Comparison of ENCODE assay signal across 9 cellular contexts in genomic region chr20:2840138-2840966, GRCh38. TPM values are rescaled to one million over a fixed set of nuclear protein-coding genes. Genes with fewer than 3 reads are reported as not detected.
A peak's percentile ranks its signal among the peaks of the same experiment; 100 is the strongest.
DNase-seq lines count a peak whose midpoint lies in the region; ATAC-seq, FAIRE-seq and TF ChIP-seq lines count a peak whose summit lies in the region.
"Had no signal": no experiment of that assay in that cellular context is flagged by ENCODE, and none has a peak within 500 bp of the region (broad histone marks: within the 10 kb centered on the region; RNA-seq: fewer than 3 reads in every experiment).

Gene PCED1A, minus strand, starts transcription at chr20:2840655. Its CDS starts 743 bp downstream, at chr20:2839912.
Gene VPS16, plus strand, starts transcription at chr20:2840745. Its CDS starts 30 bp downstream, at chr20:2840775.

- no peaks in the 10 kb centered on the region for H3K27me3 Mint-ChIP-seq in activated CD4-positive, alpha-beta T cell treated with anti-CD3 and anti-CD28 coated beads, Interleukin-2, amount 10 ng/mL, durations not matched to agents 7 days and 5 days
- peaks cover 2% of the 10 kb centered on the region for H3K27me3 Mint-ChIP-seq in dendritic cell treated with granulocyte-macrophage colony-stimulating factor and Interleukin-4, amounts not matched to agents 40 ng/mL and 50 ng/mL, for 4 days

- in situ Hi-C loops in HepG2 (cut with HindIII; ENCODE audit: extremely low pct_ligation_motif_present, low pct_unique_long_range_greater_than_20kb) = loop anchor here (10.0 kb wide), 1 partner anchor 86 kb away; no protein-coding TSS in a partner anchor

- peak within 1 kb of the TSS; percentile 96 for H3K27ac Mint-ChIP-seq in activated CD4-positive, alpha-beta T cell treated with anti-CD3 and anti-CD28 coated beads, Interleukin-2, amount 10 ng/mL, durations not matched to agents 7 days and 5 days
- H3K27ac Mint-ChIP-seq in dendritic cell treated with granulocyte-macrophage colony-stimulating factor and Interleukin-4, amounts not matched to agents 40 ng/mL and 50 ng/mL, for 4 days = peak within 1 kb of the TSS; percentile 93

- H3K27ac ChIP-seq in HepG2 (ENCODE audit: extremely low read length, insufficient read depth, low read length) = peak within 1 kb of the TSS; percentile 76

- H3K4me3 ChIP-seq in HepG2 (replicated peaks in 1 of 3; ENCODE audit: insufficient read depth in 1 of 3, low read depth in 2 of 3, low read length in 3 of 3) = peak within 1 kb of the TSS; percentile 71 to 97 (median 74)

- intact Hi-C loops in dendritic cell treated with granulocyte-macrophage colony-stimulating factor and Interleukin-4, amounts not matched to agents 40 ng/mL and 50 ng/mL, for 4 days (cut with micrococcal nuclease) = loop anchor here (1.0 to 2.0 kb wide), 2 partner anchors 8 to 30 kb away; no protein-coding TSS in a partner anchor
- intact Hi-C loops in HepG2 (cut with micrococcal nuclease; ENCODE audit: unreplicated experiment) = no loop called here

- peak; percentile 93 for ATAC-seq in GM19035 (IDR thresholded peaks at IDR 0.05; ENCODE audit: unreplicated experiment)
- ATAC-seq in HG03342 (IDR thresholded peaks at IDR 0.05; ENCODE audit: unreplicated experiment) = peak; percentile 92
- ATAC-seq in HepG2 = peak; percentile 99

- peak; percentile 18; the same call in 1 of the 2 replicates for TF ChIP-seq CTCF in HepG2 (CRISPR knock-in tag; IDR thresholded peaks at IDR 0.05)

- FAIRE-seq in HepG2 (lab: Jason Lieb, UNC) = no peak
- FAIRE-seq: colon had no signal

- H3K9ac ChIP-seq in HepG2 (ENCODE audit: insufficient read depth, low read depth, low read length) = peak within 1 kb of the TSS; percentile 88

- CTCF ChIA-PET in activated CD4-positive, alpha-beta T cell treated with anti-CD3 and anti-CD28 coated beads, Interleukin-2, amount 10 ng/mL, durations not matched to agents 7 days and 5 days (lab: Charles Lee) = interaction anchor here (0.9 to 1.3 kb wide), 3 partner anchors 12 to 32 kb away, joined by 3 to 4 read pairs (median 3); no protein-coding TSS in a partner anchor
- CTCF ChIA-PET in HepG2 (lab: Yijun Ruan, JAX; ENCODE audit: low intra/inter-chr PET ratio, low total read pairs) = no interaction called here

- H3K79me2 ChIP-seq in HepG2 (ENCODE audit: insufficient read depth, low read length) = peaks cover 8% of the 10 kb centered on the region

- peak; percentile 81 for TF ChIP-seq RAD21 in HepG2 (CRISPR knock-in tag; IDR thresholded peaks at IDR 0.05)

- TF ChIP-seq EP300 in HepG2 (IDR thresholded peaks at IDR 0.05; ENCODE audit: low read depth in 2 of 2, low read length in 2 of 2) = no peak
- no peak for TF ChIP-seq EP300 in HepG2 (CRISPR knock-in tag; IDR thresholded peaks at IDR 0.05; ENCODE audit: borderline replicate concordance)

- peak within 1 kb of the TSS; percentile 77 for H3K4me2 ChIP-seq in HepG2 (ENCODE audit: low read depth, low read length)

- H3K36me3 ChIP-seq in HepG2 (replicated peaks in 1 of 2; ENCODE audit: control insufficient read depth in 1 of 2, insufficient read depth in 2 of 2, low read length in 2 of 2) = peaks cover 4 to 11% of the 10 kb centered on the region in 2 experiments; a peak in 3 of 5 replicates

- DNase-seq in AML-193 (lab: John Stamatoyannopoulos, UW) = peak; percentile 75 to 77
- peak; percentile 70 for DNase-seq in NCI-H526 treated with DMSO at 0.1 percent for 48 hours (lab: John Stamatoyannopoulos, UW)
- peak; percentile 87 for DNase-seq in activated CD4-positive, alpha-beta T cell treated with anti-CD3 and anti-CD28 coated beads, Interleukin-2, amount 10 ng/mL, durations not matched to agents 7 days and 5 days
- peak; percentile 84 for DNase-seq in HepG2 (ENCODE audit: low spot score)
- peak; percentile 91 for DNase-seq in stimulated activated CD4-positive, alpha-beta T cell treated with anti-CD3 and anti-CD28 coated beads, Interleukin-4, amount 100 ng/mL, for 1 hour

- peak within 1 kb of the TSS; percentile 92 for H2AFZ ChIP-seq in HepG2 (ENCODE audit: low read length)

- peaks cover 37% of the 10 kb centered on the region for H3K4me1 ChIP-seq in HepG2 (ENCODE audit: insufficient read depth, low read length)

- H3K36me3 Mint-ChIP-seq in activated CD4-positive, alpha-beta T cell treated with anti-CD3 and anti-CD28 coated beads, Interleukin-2, amount 10 ng/mL, durations not matched to agents 7 days and 5 days (ENCODE audit: low read depth) = peaks cover 14% of the 10 kb centered on the region
- H3K36me3 Mint-ChIP-seq in dendritic cell treated with granulocyte-macrophage colony-stimulating factor and Interleukin-4, amounts not matched to agents 40 ng/mL and 50 ng/mL, for 4 days (ENCODE audit: low read depth) = peaks cover 67% of the 10 kb centered on the region

- peak; percentile 89 to 93 for TF ChIP-seq POLR2A in HepG2 (IDR thresholded peaks at IDR 0.05; ENCODE audit: insufficient read depth in 1 of 2, low read depth in 2 of 2, low read length in 2 of 2)

- peaks cover 25% of the 10 kb centered on the region for H3K4me1 Mint-ChIP-seq in activated CD4-positive, alpha-beta T cell treated with anti-CD3 and anti-CD28 coated beads, Interleukin-2, amount 10 ng/mL, durations not matched to agents 7 days and 5 days
- peaks cover 62% of the 10 kb centered on the region for H3K4me1 Mint-ChIP-seq in dendritic cell treated with granulocyte-macrophage colony-stimulating factor and Interleukin-4, amounts not matched to agents 40 ng/mL and 50 ng/mL, for 4 days (ENCODE audit: low read depth)

- no peaks in the 10 kb centered on the region for H3K9me3 ChIP-seq in HepG2 (ENCODE audit: low read length)

- BruUV-seq in HepG2 (replicated peaks; lab: Mats Ljungman, UMichigan) = no TSS peak

- H3K9me3 Mint-ChIP-seq in activated CD4-positive, alpha-beta T cell treated with anti-CD3 and anti-CD28 coated beads, Interleukin-2, amount 10 ng/mL, durations not matched to agents 7 days and 5 days = peaks cover 2% of the 10 kb centered on the region
- no peaks in the 10 kb centered on the region for H3K9me3 Mint-ChIP-seq in dendritic cell treated with granulocyte-macrophage colony-stimulating factor and Interleukin-4, amounts not matched to agents 40 ng/mL and 50 ng/mL, for 4 days

- H3K4me3 Mint-ChIP-seq in activated CD4-positive, alpha-beta T cell treated with anti-CD3 and anti-CD28 coated beads, Interleukin-2, amount 10 ng/mL, durations not matched to agents 7 days and 5 days = peak within 1 kb of the TSS; percentile 82
- H3K4me3 Mint-ChIP-seq in dendritic cell treated with granulocyte-macrophage colony-stimulating factor and Interleukin-4, amounts not matched to agents 40 ng/mL and 50 ng/mL, for 4 days = peak within 1 kb of the TSS; percentile 88

- no peaks in the 10 kb centered on the region; a peak in 1 of 5 replicates for H3K27me3 ChIP-seq in HepG2 (ENCODE audit: control insufficient read depth in 1 of 2, insufficient read depth in 2 of 2, low read length in 2 of 2)

- POLR2A ChIA-PET in activated CD4-positive, alpha-beta T cell treated with anti-CD3 and anti-CD28 coated beads, Interleukin-2, amount 10 ng/mL, durations not matched to agents 7 days and 5 days (lab: Charles Lee) = no interaction called here
- POLR2A ChIA-PET in HepG2 (lab: Yijun Ruan, JAX) = interaction anchor here (0.6 to 1.9 kb wide), 11 partner anchors 8 to 205 kb away, joined by 3 to 12 read pairs (median 4); partner anchors contain the start of genes MRPS26 and PTPRA

- WGBS in HepG2 (ENCODE audit: low lambda C conversion rate) = 35% methylated on average over 77 of the region's 98 CpGs

- no peaks in the 10 kb centered on the region for H4K20me1 ChIP-seq in HepG2 (ENCODE audit: insufficient read depth, low read length)

RNA-seq across cellular contexts. Expression of gene PCED1A, which starts in this region (rescaled TPM):
- 10 to 100 TPM; 22.6 to 23.9 TPM for total RNA-seq in activated CD4-positive, alpha-beta T cell treated with anti-CD3 and anti-CD28 coated beads, Interleukin-2, amount 10 ng/mL, durations not matched to agents 7 days and 5 days
- total RNA-seq in HepG2 (2016; rRNA removed; fragmentation: Illumina TruSeq; extraction: Trizol) = 12.6 and 40.1 TPM in 2 replicates
- total RNA-seq in HepG2 (2016; cell fraction: cytosol; rRNA removed; fragmentation: Illumina TruSeq; extraction: Trizol; ENCODE audit: low read depth) = 15.8 and 19.1 TPM in 2 replicates
- total RNA-seq in HepG2 (2016; cell fraction: insoluble cytoplasmic fraction; rRNA removed; fragmentation: Illumina TruSeq; extraction: Trizol) = 12.7 and 43.6 TPM in 2 replicates
- total RNA-seq in HepG2 (2016; cell fraction: membrane; rRNA removed; fragmentation: Illumina TruSeq; extraction: Trizol) = 25.5 and 30.3 TPM in 2 replicates
- 50.5 and 56.6 TPM in 2 replicates for total RNA-seq in HepG2 (2016; cell fraction: nucleus; rRNA removed; fragmentation: Illumina TruSeq; extraction: Trizol)
- 84.2 and 92.3 TPM in 2 replicates for polyA plus RNA-seq in HepG2 (2011; rRNA removed)
- polyA plus RNA-seq in HepG2 (2011; cell fraction: cytosol; rRNA removed) = 34.6 and 52.7 TPM in 2 replicates
- 548 and 651 TPM in 2 replicates for polyA plus RNA-seq in HepG2 (2011; cell fraction: nucleus; rRNA removed)
- 37.5 and 47.0 TPM in 2 replicates for polyA plus RNA-seq in HepG2 (2012)
- polyA plus RNA-seq in HepG2 (2016; cell fraction: cytosol; fragmentation: Illumina TruSeq; extraction: Trizol; ENCODE audit: low read depth) = 15.4 and 16.6 TPM in 2 replicates
- polyA plus RNA-seq in HepG2 (2016; cell fraction: insoluble cytoplasmic fraction; fragmentation: Illumina TruSeq; extraction: Trizol; ENCODE audit: low read depth) = 13.1 and 14.6 TPM in 2 replicates
- polyA plus RNA-seq in HepG2 (2016; cell fraction: membrane; fragmentation: Illumina TruSeq; extraction: Trizol; ENCODE audit: low read depth) = 23.9 and 27.4 TPM in 2 replicates
- polyA plus RNA-seq in HepG2 (2016; cell fraction: nucleus; fragmentation: Illumina TruSeq; extraction: Trizol; ENCODE audit: insufficient read depth, low read depth) = 129 TPM in 2 replicates
- polyA minus RNA-seq in HepG2 (2011; rRNA and poly(A)+ RNA removed; ENCODE audit: low replicate concordance) = 12.5 and 33.7 TPM in 2 replicates
- 9.0 and 9.2 TPM in 2 replicates for polyA minus RNA-seq in HepG2 (2011; cell fraction: cytosol; rRNA and poly(A)+ RNA removed)
- polyA minus RNA-seq in HepG2 (2011; cell fraction: nucleus; rRNA and poly(A)+ RNA removed) = 45.2 and 51.7 TPM in 2 replicates

RNA-seq across cellular contexts. Expression of gene VPS16, which starts in this region (rescaled TPM):
- 10 to 100 TPM; 49.7 to 54.9 TPM for total RNA-seq in activated CD4-positive, alpha-beta T cell treated with anti-CD3 and anti-CD28 coated beads, Interleukin-2, amount 10 ng/mL, durations not matched to agents 7 days and 5 days
- total RNA-seq in HepG2 (2016; rRNA removed; fragmentation: Illumina TruSeq; extraction: Trizol) = 27.6 and 35.4 TPM in 2 replicates
- total RNA-seq in HepG2 (2016; cell fraction: cytosol; rRNA removed; fragmentation: Illumina TruSeq; extraction: Trizol; ENCODE audit: low read depth) = 5.8 and 7.1 TPM in 2 replicates
- 28.5 and 36.0 TPM in 2 replicates for total RNA-seq in HepG2 (2016; cell fraction: insoluble cytoplasmic fraction; rRNA removed; fragmentation: Illumina TruSeq; extraction: Trizol)
- total RNA-seq in HepG2 (2016; cell fraction: membrane; rRNA removed; fragmentation: Illumina TruSeq; extraction: Trizol) = 7.1 and 7.2 TPM in 2 replicates
- 36.6 and 39.6 TPM in 2 replicates for total RNA-seq in HepG2 (2016; cell fraction: nucleus; rRNA removed; fragmentation: Illumina TruSeq; extraction: Trizol)
- polyA plus RNA-seq in HepG2 (2011; rRNA removed) = 34.2 and 44.0 TPM in 2 replicates
- 21.5 and 23.3 TPM in 2 replicates for polyA plus RNA-seq in HepG2 (2011; cell fraction: cytosol; rRNA removed)
- 216 and 253 TPM in 2 replicates for polyA plus RNA-seq in HepG2 (2011; cell fraction: nucleus; rRNA removed)
- 26.0 and 31.8 TPM in 2 replicates for polyA plus RNA-seq in HepG2 (2012)
- 3.7 and 4.5 TPM in 2 replicates for polyA plus RNA-seq in HepG2 (2016; cell fraction: cytosol; fragmentation: Illumina TruSeq; extraction: Trizol; ENCODE audit: low read depth)
- 22.7 and 23.3 TPM in 2 replicates for polyA plus RNA-seq in HepG2 (2016; cell fraction: insoluble cytoplasmic fraction; fragmentation: Illumina TruSeq; extraction: Trizol; ENCODE audit: low read depth)
- 4.4 and 5.8 TPM in 2 replicates for polyA plus RNA-seq in HepG2 (2016; cell fraction: membrane; fragmentation: Illumina TruSeq; extraction: Trizol; ENCODE audit: low read depth)
- 85.0 and 94.6 TPM in 2 replicates for polyA plus RNA-seq in HepG2 (2016; cell fraction: nucleus; fragmentation: Illumina TruSeq; extraction: Trizol; ENCODE audit: insufficient read depth, low read depth)
- polyA minus RNA-seq in HepG2 (2011; rRNA and poly(A)+ RNA removed; ENCODE audit: low replicate concordance) = 26.6 and 68.4 TPM in 2 replicates
- 14.9 and 18.9 TPM in 2 replicates for polyA minus RNA-seq in HepG2 (2011; cell fraction: cytosol; rRNA and poly(A)+ RNA removed)
- polyA minus RNA-seq in HepG2 (2011; cell fraction: nucleus; rRNA and poly(A)+ RNA removed) = 34.0 and 43.6 TPM in 2 replicates

Comparison
In these comparisons a context has a peak if more than half of its experiments do, and no peak if none do; other contexts are left out.
1. Peak in every context shown above with its lines: DNase-seq, ATAC-seq, H3K4me3 ChIP-seq and H3K27ac ChIP-seq.